17 cellular contexts compared by ENCODE assay signal in the genomic region with DNA sequence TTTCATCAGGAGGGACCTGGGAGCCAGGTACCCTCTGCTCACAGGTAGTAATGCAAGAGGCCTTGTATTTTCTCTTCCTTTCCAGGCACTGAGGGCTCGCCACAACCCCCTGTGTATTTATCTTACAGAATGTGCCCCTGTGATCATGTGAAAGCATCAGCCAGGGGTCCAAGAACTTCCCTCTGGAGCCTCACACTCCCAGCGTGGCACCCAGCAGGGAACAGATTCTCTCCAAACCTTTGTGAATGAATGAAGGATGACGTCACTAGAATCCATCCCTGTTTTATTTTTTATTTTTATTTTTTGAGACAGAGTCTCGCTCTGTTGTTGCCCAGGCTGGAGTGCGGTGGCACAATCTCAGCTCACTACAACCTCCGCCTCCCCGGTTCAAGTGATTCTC.
A peak's percentile ranks its signal among the peaks of the same experiment; 100 is the strongest.
DNase-seq lines count a peak whose midpoint lies in the region; ATAC-seq and TF ChIP-seq lines count a peak whose summit lies in the region.
"Had no signal": no experiment of that assay in that cellular context is flagged by ENCODE, and none has a peak within 500 bp of the region (broad histone marks: within the 10 kb centered on the region; RNA-seq: fewer than 3 reads in every experiment).

No MANE protein-coding gene starts in this region.

- H3K9me3 Mint-ChIP-seq in natural killer cell, result no peaks in the 10 kb centered on the region
- H3K9me3 Mint-ChIP-seq in natural killer cell treated with Interleukin-12 subunit alpha and Interleukin-12 subunit beta and Interleukin-15 and Interleukin-18, amount 100 ng/mL, for 72 hours, result no peaks in the 10 kb centered on the region

- H3K27me3 Mint-ChIP-seq in natural killer cell (ENCODE audit: low read depth in 2 of 2), result peaks cover 0 to 3% of the 10 kb centered on the region in 2 donors
- H3K27me3 Mint-ChIP-seq in natural killer cell treated with Interleukin-12 subunit alpha and Interleukin-12 subunit beta and Interleukin-15 and Interleukin-18, amount 100 ng/mL, for 72 hours, result peaks cover 0 to 2% of the 10 kb centered on the region in 2 donors

- no peaks in the 10 kb centered on the region for H3K36me3 ChIP-seq in ovary
- H3K36me3 ChIP-seq in brain microvascular endothelial cell (replicated peaks), result no peaks in the 10 kb centered on the region
- H3K36me3 ChIP-seq: MG63 had no signal

- H3K4me3 ChIP-seq in ovary (no peak overlapping the region), brain microvascular endothelial cell (ENCODE audit: low read depth, low read length) (no peak overlapping the region)
- H3K4me3 ChIP-seq: MG63 had no signal

- no peaks in the 10 kb centered on the region for H3K27me3 ChIP-seq in ovary
- no peaks in the 10 kb centered on the region for H3K27me3 ChIP-seq in brain microvascular endothelial cell (replicated peaks)
- H3K27me3 ChIP-seq: MG63 had no signal

- H3K36me3 Mint-ChIP-seq in natural killer cell, result no peaks in the 10 kb centered on the region
- no peaks in the 10 kb centered on the region for H3K36me3 Mint-ChIP-seq in natural killer cell treated with Interleukin-12 subunit alpha and Interleukin-12 subunit beta and Interleukin-15 and Interleukin-18, amount 100 ng/mL, for 72 hours

- intact Hi-C loops in natural killer cell (cut with micrococcal nuclease), result no loop called here
- intact Hi-C loops in ovary (cut with DNase I), result no loop called here

- H3K27ac Mint-ChIP-seq in natural killer cell, result no peak overlapping the region
- H3K27ac Mint-ChIP-seq in natural killer cell treated with Interleukin-12 subunit alpha and Interleukin-12 subunit beta and Interleukin-15 and Interleukin-18, amount 100 ng/mL, for 72 hours, result no peak overlapping the region

- no peaks in the 10 kb centered on the region for H3K9me3 ChIP-seq in ovary
- H3K9me3 ChIP-seq: MG63 had no signal

- no peak for ATAC-seq in activated CD4-positive, CD25-positive, alpha-beta regulatory T cell treated with anti-CD3 and anti-CD28 coated beads, Interleukin-2, amount 50 U/mL, for 24 hours
- ATAC-seq in natural killer cell (no peak), HG03520 (IDR thresholded peaks at IDR 0.05; ENCODE audit: unreplicated experiment) (no peak)
- no peak for ATAC-seq in natural killer cell treated with Interleukin-12 subunit alpha and Interleukin-12 subunit beta and Interleukin-15 and Interleukin-18, amount 100 ng/mL, for 72 hours

- 95 to 98% (median 95%) methylated on average over 7 of the region's 7 CpGs for WGBS in ovary, 3 donors

- no peak for TF ChIP-seq EP300 in ovary (IDR thresholded peaks at IDR 0.05)

- TF ChIP-seq CTCF in natural killer cell (IDR thresholded peaks at IDR 0.05) (no peak), ovary (IDR thresholded peaks at IDR 0.05) (no peak), brain microvascular endothelial cell (IDR thresholded peaks at IDR 0.05; ENCODE audit: low read depth, low read length, missing control alignments) (no peak)

- in situ Hi-C loops in brain microvascular endothelial cell (cut with HindIII; ENCODE audit: low pct_ligation_motif_present, low sequenced_read_pairs), result no loop called here

- no peak for TF ChIP-seq POLR2A in ovary (IDR thresholded peaks at IDR 0.05)

- DNase-seq in activated CD4-positive, CD25-positive, alpha-beta regulatory T cell treated with anti-CD3 and anti-CD28 coated beads, Interleukin-2, amount 50 U/mL, for 72 hours, result peak; percentile 1
- DNase-seq in natural killer cell, result peak; percentile 0
- no peak for DNase-seq in natural killer cell treated with Interleukin-12 subunit alpha and Interleukin-12 subunit beta and Interleukin-15 and Interleukin-18, amount 100 ng/mL, for 72 hours (ENCODE audit: low spot score)
- DNase-seq in ovary, result peak in 3 of 5 donors; percentile 3 to 11 (median 6)
- DNase-seq in brain microvascular endothelial cell, result no peak
- no peak for DNase-seq in T-helper 9 cell
- DNase-seq: C1 segment of cervical spinal cord, DMS 273 treated with DMSO at 0.1 percent for 48 hours, MG63, NCI-H1092 treated with DMSO at 0.1 percent for 48 hours, NCI-H187, NCI-H446, NCI-H748 treated with DMSO at 0.1 percent for 48 hours, SIG-M5 had no signal

- no peak overlapping the region for H3K27ac ChIP-seq in ovary
- H3K27ac ChIP-seq in brain microvascular endothelial cell, result no peak overlapping the region
- H3K27ac ChIP-seq: 22Rv1 had no signal

- peaks cover 5% of the 10 kb centered on the region for H3K4me1 ChIP-seq in ovary (ENCODE audit: insufficient read depth)

- H3K4me1 Mint-ChIP-seq in natural killer cell, result no peaks in the 10 kb centered on the region
- no peaks in the 10 kb centered on the region for H3K4me1 Mint-ChIP-seq in natural killer cell treated with Interleukin-12 subunit alpha and Interleukin-12 subunit beta and Interleukin-15 and Interleukin-18, amount 100 ng/mL, for 72 hours (ENCODE audit: low read depth in 2 of 2)

- no peak overlapping the region for H3K4me3 Mint-ChIP-seq in natural killer cell
- H3K4me3 Mint-ChIP-seq in natural killer cell treated with Interleukin-12 subunit alpha and Interleukin-12 subunit beta and Interleukin-15 and Interleukin-18, amount 100 ng/mL, for 72 hours, result no peak overlapping the region

Comparison
In these comparisons a context has a peak if more than half of its experiments do, and no peak if none do; other contexts are left out.
1. DNase-seq: peak in activated CD4-positive, CD25-positive, alpha-beta regulatory T cell treated with anti-CD3 and anti-CD28 coated beads, Interleukin-2, amount 50 U/mL, for 72 hours (single experiment), natural killer cell (single experiment) and ovary (3 of 5); none in natural killer cell treated with Interleukin-12 subunit alpha and Interleukin-12 subunit beta and Interleukin-15 and Interleukin-18, amount 100 ng/mL, for 72 hours (single experiment), brain microvascular endothelial cell (single experiment) and T-helper 9 cell (single experiment).